ENCODE assay signal across 15 cellular contexts in genomic region chr1:215807926-215808325, GRCh38.
"Had no signal": no experiment of that assay in that cellular context is flagged by ENCODE, and none has a peak within 500 bp of the region (broad histone marks: within the 10 kb centered on the region; RNA-seq: fewer than 3 reads in every experiment).

No MANE protein-coding gene starts in this region.

- DNase-seq: effector memory CD4-positive, alpha-beta T cell; foreskin fibroblast; glutamatergic neuron; islet precursor cell; mammary epithelial cell; naive thymus-derived CD4-positive, alpha-beta T cell; nephron progenitor cell; psoas muscle; stimulated activated CD4-positive, alpha-beta T cell treated with anti-CD3 and anti-CD28 coated beads, Interleukin-2, amount 100 ng/mL, for 48 hours; stimulated activated naive CD4-positive, alpha-beta T cell treated with Interleukin-2 at 50 U/mL for 16 hours; trophoblast cell had no signal

- ATAC-seq: esophagus mucosa; gastroesophageal sphincter; left lobe of liver; naive thymus-derived CD4-positive, alpha-beta T cell; psoas muscle; sciatic nerve had no signal
